In genomic region chr4:98467627-98468072, GRCh38 we compare ENCODE assay signal across 8 cellular contexts.
DNase-seq lines count a peak whose midpoint lies in the region; ATAC-seq, FAIRE-seq and TF ChIP-seq lines count a peak whose summit lies in the region.

No MANE protein-coding gene starts in this region.

- ATAC-seq in GM21526 (IDR thresholded peaks at IDR 0.05; ENCODE audit: low FRiP score, unreplicated experiment) = peak; percentile 98

- H3F3A ChIP-seq in neural cell (ENCODE audit: insufficient read depth, low read length, poor library complexity, severe bottlenecking) = no peaks in the 10 kb centered on the region

- peak; percentile 95 for TF ChIP-seq RAD21 in neural cell (conservative IDR thresholded peaks at IDR 0.05)

- no peaks in the 10 kb centered on the region for H3K27me3 ChIP-seq in neural cell (ENCODE audit: insufficient read depth, low read depth, low read length)

- peak; percentile 62 for FAIRE-seq in RCC 7860 (lab: Jason Lieb, UNC)

- DNase-seq in DMS53 (lab: John Stamatoyannopoulos, UW) (peak; percentile 90), HuH-7.5 (ENCODE audit: low spot score) (peak; percentile 56), RCC 7860 (ENCODE audit: low spot score) (peak; percentile 71), fibroblast of the aortic adventitia (ENCODE audit: low read depth) (peak; percentile 94), stromal cell of bone marrow (ENCODE audit: low read depth) (peak; percentile 77)
- DNase-seq in activated T-helper 1 cell treated with anti-CD3 and anti-CD28 coated beads, Interleukin-2, amount 50 U/mL, for 16 hours (ENCODE audit: low read depth in 1 of 2, low spot score in 1 of 2) = peak; percentile 37 to 44

- no peak overlapping the region for H3K4me2 ChIP-seq in neural cell (ENCODE audit: low read length)

- H3K4me3 ChIP-seq in fibroblast of the aortic adventitia (ENCODE audit: low read depth, low read length) (peak overlapping the region; percentile 66), neural cell (ENCODE audit: low read length) (peak overlapping the region; percentile 54)

- no peaks in the 10 kb centered on the region for H3K9me2 ChIP-seq in neural cell (ENCODE audit: insufficient read depth, low read length)

- no peak for TF ChIP-seq EP300 in neural cell (conservative IDR thresholded peaks at IDR 0.05; ENCODE audit: poor library complexity, severe bottlenecking)

- H3K36me3 ChIP-seq in neural cell (ENCODE audit: insufficient read depth, low read length) = no peaks in the 10 kb centered on the region

- no peak overlapping the region for H3K27ac ChIP-seq in neural cell (ENCODE audit: low read length)

- no peak overlapping the region for H3K9ac ChIP-seq in neural cell (ENCODE audit: low read length)

- H4K20me1 ChIP-seq in neural cell (ENCODE audit: insufficient read depth) = no peaks in the 10 kb centered on the region

- H3K79me2 ChIP-seq in neural cell (replicated peaks; ENCODE audit: insufficient read depth, low read length) = no peaks in the 10 kb centered on the region

- H3K9me3 ChIP-seq in neural cell (ENCODE audit: low read length) = no peaks in the 10 kb centered on the region

- TF ChIP-seq CTCF in fibroblast of the aortic adventitia (IDR thresholded peaks at IDR 0.05; ENCODE audit: insufficient read depth, low read length) (peak; percentile 80), neural cell (IDR thresholded peaks at IDR 0.05; ENCODE audit: poor library complexity, severe bottlenecking) (peak; percentile 91)

- H2AFZ ChIP-seq in neural cell (ENCODE audit: low read depth, low read length) = no peak overlapping the region

TF ChIP-seq in neural cell, 6 proteins besides CTCF, POLR2A, EP300 and RAD21:
- no peak for TF ChIP-seq POLR2AphosphoS5 (IDR thresholded peaks at IDR 0.05)
- peak; percentile 96 for TF ChIP-seq SMC3 (conservative IDR thresholded peaks at IDR 0.05; ENCODE audit: poor library complexity)
- peak; percentile 51 for TF ChIP-seq MXI1 (conservative IDR thresholded peaks at IDR 0.05; ENCODE audit: poor library complexity, severe bottlenecking)
- TF ChIP-seq EZH2 (IDR thresholded peaks at IDR 0.05; ENCODE audit: borderline replicate concordance, insufficient read depth, low read length, poor library complexity, severe bottlenecking) = no peak
- no peak for TF ChIP-seq REST (IDR thresholded peaks at IDR 0.05; ENCODE audit: borderline replicate concordance)
TF ChIP-seq in neural cell: peak in this region for 2.

Comparison
In these comparisons a context has a peak if more than half of its experiments do, and no peak if none do; other contexts are left out.
1. DNase-seq: peak in every context shown above with its lines; median percentile 94 in fibroblast of the aortic adventitia; 90 in DMS53; 77 in stromal cell of bone marrow; 71 in RCC 7860; 56 in HuH-7.5; 40 in activated T-helper 1 cell treated with anti-CD3 and anti-CD28 coated beads, Interleukin-2, amount 50 U/mL, for 16 hours.